11 cellular contexts compared by ENCODE assay signal in genomic region chr3:30544811-30545210, GRCh38.
DNase-seq lines count a peak whose midpoint lies in the region; ATAC-seq, FAIRE-seq and TF ChIP-seq lines count a peak whose summit lies in the region.
"Had no signal": no experiment of that assay in that cellular context is flagged by ENCODE, and none has a peak within 500 bp of the region (broad histone marks: within the 10 kb centered on the region; RNA-seq: fewer than 3 reads in every experiment).

No MANE protein-coding gene starts in this region.

- H3K36me3 Mint-ChIP-seq in naive thymus-derived CD4-positive, alpha-beta T cell = peaks cover 0 to 6% (median 0%) of the 10 kb centered on the region in 5 donors

- no peaks in the 10 kb centered on the region for H3K27me3 Mint-ChIP-seq in naive thymus-derived CD4-positive, alpha-beta T cell

- H3K4ac ChIP-seq in H1 (replicated peaks; ENCODE audit: insufficient read length, low read depth, low read length) = no peak overlapping the region

- TF ChIP-seq POLR2A in H1 (IDR thresholded peaks at IDR 0.05; ENCODE audit: control extremely low read depth in 1 of 2, low read depth in 2 of 2, low read length in 2 of 2) = no peak

- no peak overlapping the region for H2BK120ac ChIP-seq in H1 (replicated peaks; ENCODE audit: low read depth, low read length)

- H4K91ac ChIP-seq in H1 (replicated peaks; ENCODE audit: insufficient read length, low read length) = no peak overlapping the region

- FAIRE-seq in H1 (lab: Jason Lieb, UNC) = no peak

- H3K4me3 ChIP-seq in BJ (ENCODE audit: low read depth, low read length) (no peak overlapping the region), H1 (ENCODE audit: extremely low read depth in 1 of 4, insufficient read depth in 2 of 4, low read depth in 3 of 4, low read length in 4 of 4) (no peak overlapping the region)
- H3K4me3 ChIP-seq in naive thymus-derived CD4-positive, alpha-beta T cell (ENCODE audit: low read length) = no peak overlapping the region

- no peak overlapping the region for H3K27ac ChIP-seq in H1 (ENCODE audit: low read depth, low read length)
- no peak overlapping the region for H3K27ac ChIP-seq in naive thymus-derived CD4-positive, alpha-beta T cell (ENCODE audit: low read depth, low read length)

- no peak overlapping the region for H3K27ac Mint-ChIP-seq in naive thymus-derived CD4-positive, alpha-beta T cell

- H3K4me1 Mint-ChIP-seq in naive thymus-derived CD4-positive, alpha-beta T cell = no peaks in the 10 kb centered on the region

- H3K27me3 ChIP-seq in BJ (ENCODE audit: control insufficient read depth, insufficient read depth, low read length) = no peaks in the 10 kb centered on the region
- no peaks in the 10 kb centered on the region for H3K27me3 ChIP-seq in H1 (replicated peaks in 1 of 4; ENCODE audit: control insufficient read depth in 3 of 4, extremely low read depth in 1 of 4, insufficient read depth in 3 of 4, low read length in 3 of 4)
- H3K27me3 ChIP-seq in naive thymus-derived CD4-positive, alpha-beta T cell (ENCODE audit: control insufficient read depth in 2 of 2, insufficient read depth in 2 of 2, low read length in 2 of 2) = no peaks in the 10 kb centered on the region

- no peak overlapping the region for H2BK12ac ChIP-seq in H1 (ENCODE audit: low read depth, low read length)

- peaks cover 0 to 2% of the 10 kb centered on the region in 2 experiments; a peak in 1 of 4 replicates for H3K9me3 ChIP-seq in H1 (ENCODE audit: insufficient read depth in 2 of 2, low read depth in 1 of 2, low read length in 1 of 2)
- no peaks in the 10 kb centered on the region for H3K9me3 ChIP-seq in naive thymus-derived CD4-positive, alpha-beta T cell (ENCODE audit: control insufficient read depth in 2 of 3, low read length in 3 of 3)

- H3K4me1 ChIP-seq in H1 (replicated peaks in 1 of 4; ENCODE audit: control insufficient read depth in 3 of 4, insufficient read depth in 4 of 4, low read length in 3 of 4) = peaks cover 0 to 6% (median 2%) of the 10 kb centered on the region in 4 experiments; a peak in 5 of 7 replicates
- H3K4me1 ChIP-seq in naive thymus-derived CD4-positive, alpha-beta T cell (ENCODE audit: control insufficient read depth in 2 of 2, insufficient read depth in 2 of 2, low read length in 2 of 2) = no peaks in the 10 kb centered on the region

- no peak for TF ChIP-seq RAD21 in H1 (IDR thresholded peaks at IDR 0.05 in 1 of 2, conservative IDR thresholded peaks at IDR 0.05 in 1 of 2; ENCODE audit: low read depth in 2 of 2, low read length in 2 of 2)

- no peaks in the 10 kb centered on the region for H3K79me2 ChIP-seq in H1 (ENCODE audit: control insufficient read depth in 1 of 2, insufficient read depth in 2 of 2, low read length in 2 of 2)

- peaks cover 0 to 9% (median 1%) of the 10 kb centered on the region in 11 donors for H3K9me3 Mint-ChIP-seq in naive thymus-derived CD4-positive, alpha-beta T cell

- no peak overlapping the region for H4K5ac ChIP-seq in H1 (ENCODE audit: insufficient read length, low read depth, low read length)

- no peak overlapping the region for H3K23ac ChIP-seq in H1 (ENCODE audit: insufficient read length)

- TF ChIP-seq EP300 in H1 (IDR thresholded peaks at IDR 0.05; ENCODE audit: borderline replicate concordance in 1 of 2, low read depth in 2 of 2, low read length in 2 of 2) = no peak

- CTCF ChIA-PET in BJ (lab: Yijun Ruan, JAX) = interaction anchor here (1.0 kb wide), 1 partner anchor 11 kb away, joined by 3 read pairs; no protein-coding TSS in a partner anchor
- CTCF ChIA-PET in H1 (lab: Charles Lee; ENCODE audit: partially characterized antibody) = no interaction called here
- CTCF ChIA-PET in naive thymus-derived CD4-positive, alpha-beta T cell (lab: Charles Lee) = interaction anchor here (0.6 kb wide), 1 partner anchor 396 kb away, joined by 3 read pairs; no protein-coding TSS in a partner anchor

- no peaks in the 10 kb centered on the region for H3K23me2 ChIP-seq in H1 (ENCODE audit: low read depth, low read length)

- peak overlapping the region; percentile 87; the same call in 1 of the 2 replicates for H2AFZ ChIP-seq in H1 (ENCODE audit: low read length)

- no peaks in the 10 kb centered on the region for H3K79me1 ChIP-seq in H1 (ENCODE audit: low read depth, low read length)

- H2BK20ac ChIP-seq in H1 (ENCODE audit: low read length) = no peak overlapping the region; the same call in 1 of the 2 replicates

- H3K56ac ChIP-seq in H1 (replicated peaks; ENCODE audit: insufficient read length, low read depth, low read length) = no peak overlapping the region

- H2AK5ac ChIP-seq in H1 (ENCODE audit: low read depth, low read length) = no peak overlapping the region

- no peak for ATAC-seq in naive thymus-derived CD4-positive, alpha-beta T cell

- H3K36me3 ChIP-seq in BJ (ENCODE audit: control insufficient read depth, insufficient read depth, low read length) (no peaks in the 10 kb centered on the region), H1 (ENCODE audit: control insufficient read depth in 2 of 4, insufficient read depth in 4 of 4, low read length in 3 of 4) (peaks cover 0 to 3% (median 0%) of the 10 kb centered on the region in 4 experiments; a peak in 2 of 8 replicates)
- no peaks in the 10 kb centered on the region for H3K36me3 ChIP-seq in naive thymus-derived CD4-positive, alpha-beta T cell (ENCODE audit: control insufficient read depth in 2 of 3, insufficient read depth in 3 of 3, low read length in 3 of 3)

- intact Hi-C loops in naive thymus-derived CD4-positive, alpha-beta T cell (cut with micrococcal nuclease) = no loop called here

- H3K9ac ChIP-seq in H1 (replicated peaks in 1 of 4; ENCODE audit: extremely low read depth in 1 of 4, low read depth in 3 of 4, low read length in 3 of 4) = no peak overlapping the region

- H3K14ac ChIP-seq in H1 (ENCODE audit: insufficient read length) = no peak overlapping the region

- WGBS in H1 (ENCODE audit: extremely low coverage in 1 of 2, insufficient coverage in 1 of 2, insufficient read length in 1 of 2, insufficient replicate concordance in 2 of 2, low coverage in 1 of 2, low lambda C conversion rate in 2 of 2, missing lambda C conversion rate in 1 of 2), 2 experiments = 68% methylated on average over 3 of the region's 3 CpGs; no CpG with 5 or more reads in 1 of the 2 experiments

- no peak overlapping the region for H3K18ac ChIP-seq in H1 (ENCODE audit: extremely low read depth, low read length)

- H4K20me1 ChIP-seq in H1 (replicated peaks in 1 of 2; ENCODE audit: control insufficient read depth in 1 of 2, insufficient read depth in 2 of 2, low read length in 2 of 2) = no peaks in the 10 kb centered on the region

- H3K4me2 ChIP-seq in H1 (ENCODE audit: insufficient read depth in 1 of 2, low read depth in 2 of 2, low read length in 2 of 2) = no peak overlapping the region

- TF ChIP-seq CTCF in BJ (IDR thresholded peaks at IDR 0.05; ENCODE audit: insufficient read depth, low read depth, low read length) (no peak), H1 (IDR thresholded peaks at IDR 0.05; ENCODE audit: control extremely low read depth in 1 of 3, insufficient read depth in 1 of 3, low read depth in 1 of 3, low read length in 3 of 3) (no peak)

- H2BK5ac ChIP-seq in H1 (ENCODE audit: low read depth, low read length) = no peak overlapping the region

- peak; percentile 71 for DNase-seq in BJ (ENCODE audit: low read depth)
- DNase-seq in LoVo (ENCODE audit: low spot score) = peak; percentile 3
- no peak for DNase-seq in H1 (ENCODE audit: low read depth in 1 of 2, low spot score in 2 of 2)
- DNase-seq in myocyte (ENCODE audit: low read depth) = peak; percentile 23
- no peak for DNase-seq in naive thymus-derived CD4-positive, alpha-beta T cell
- no peak for DNase-seq in DMS53 treated with DMSO at 0.1 percent for 48 hours (lab: John Stamatoyannopoulos, UW; ENCODE audit: unreplicated experiment)
- no peak for DNase-seq in NCI-H2171 (lab: John Stamatoyannopoulos, UW)
- no peak for DNase-seq in stimulated activated CD4-positive, alpha-beta T cell treated with anti-CD3 and anti-CD28 coated beads, Interleukin-2, amount 100 ng/mL, for 48 hours
- DNase-seq: DMS79; retina; stimulated activated naive CD4-positive, alpha-beta T cell treated with Interleukin-2 at 50 U/mL for 16 hours had no signal

- no peak overlapping the region for H4K8ac ChIP-seq in H1 (ENCODE audit: extremely low read depth, insufficient read depth, low read length)

- H2BK15ac ChIP-seq in H1 (ENCODE audit: low read length) = no peak overlapping the region

- POLR2A ChIA-PET in BJ (lab: Charles Lee) (no interaction called here), H1 (lab: Charles Lee; ENCODE audit: partially characterized antibody) (no interaction called here)
- POLR2A ChIA-PET in naive thymus-derived CD4-positive, alpha-beta T cell (lab: Charles Lee) = no interaction called here

- H3K4me3 Mint-ChIP-seq in naive thymus-derived CD4-positive, alpha-beta T cell = no peak overlapping the region

TF ChIP-seq in H1, 55 proteins besides CTCF, POLR2A, EP300 and RAD21 (continues in another document):
- TF ChIP-seq SIN3A (conservative IDR thresholded peaks at IDR 0.05 in 1 of 2, IDR thresholded peaks at IDR 0.05 in 1 of 2; ENCODE audit: low read depth in 1 of 2, low read length in 2 of 2) (no peak), TBP (IDR thresholded peaks at IDR 0.05; ENCODE audit: low read depth, low read length) (no peak), MAFK (IDR thresholded peaks at IDR 0.05; ENCODE audit: low read depth, low read length) (no peak), RFX5 (IDR thresholded peaks at IDR 0.05; ENCODE audit: borderline replicate concordance, low read depth, low read length) (no peak), ATF3 (IDR thresholded peaks at IDR 0.05; ENCODE audit: insufficient read depth, low read depth, low read length) (no peak), CBX5 (IDR thresholded peaks at IDR 0.05; ENCODE audit: low read depth, low read length) (no peak), FOSL1 (IDR thresholded peaks at IDR 0.05; ENCODE audit: insufficient read depth, low read depth, low read length) (no peak), CTBP2 (IDR thresholded peaks at IDR 0.05; ENCODE audit: borderline replicate concordance, insufficient read depth, insufficient read length, low read length) (no peak), RXRA (IDR thresholded peaks at IDR 0.05; ENCODE audit: insufficient read depth, low read depth, low read length) (no peak), YY1 (IDR thresholded peaks at IDR 0.05; ENCODE audit: low read depth, low read length) (no peak), POU5F1 (IDR thresholded peaks at IDR 0.05; ENCODE audit: low read depth, low read length) (no peak), TEAD4 (IDR thresholded peaks at IDR 0.05; ENCODE audit: low read depth, low read length) (no peak), POLR2AphosphoS5 (IDR thresholded peaks at IDR 0.05; ENCODE audit: low read depth, low read length) (no peak), NANOG (IDR thresholded peaks at IDR 0.05; ENCODE audit: insufficient read depth, low read depth, low read length, poor library complexity, severe bottlenecking) (no peak), JUND (IDR thresholded peaks at IDR 0.05; ENCODE audit: low read length) (no peak)

Comparison
In these comparisons a context has a peak if more than half of its experiments do, and no peak if none do; other contexts are left out.
1. DNase-seq: peak in BJ (single experiment), LoVo (single experiment) and myocyte (single experiment); none in H1 (0 of 2), naive thymus-derived CD4-positive, alpha-beta T cell (0 of 9), DMS53 treated with DMSO at 0.1 percent for 48 hours (single experiment), NCI-H2171 (single experiment) and stimulated activated CD4-positive, alpha-beta T cell treated with anti-CD3 and anti-CD28 coated beads, Interleukin-2, amount 100 ng/mL, for 48 hours (0 of 2).